Comparison of ENCODE assay signal across 22 cellular contexts in genomic region chr1:5758000-5758858, GRCh38.
DNase-seq lines count a peak whose midpoint lies in the region; ATAC-seq lines count a peak whose summit lies in the region.
"Had no signal": no experiment of that assay in that cellular context is flagged by ENCODE, and none has a peak within 500 bp of the region (broad histone marks: within the 10 kb centered on the region; RNA-seq: fewer than 3 reads in every experiment).

No MANE protein-coding gene starts in this region.

- intact Hi-C loops in posterior vena cava (cut with DNase I) = no loop called here

- ATAC-seq in HG03378 (IDR thresholded peaks at IDR 0.05; ENCODE audit: unreplicated experiment) = no peak
- ATAC-seq: T-helper 17 cell had no signal

- peak; percentile 43 for DNase-seq in NCI-H146 (lab: John Stamatoyannopoulos, UW)
- no peak for DNase-seq in NCI-H146 treated with DMSO at 0.1 percent for 48 hours (lab: John Stamatoyannopoulos, UW; ENCODE audit: unreplicated experiment)
- DNase-seq in NCI-H1105 treated with DMSO at 0.1 percent for 48 hours (lab: John Stamatoyannopoulos, UW) = peak; percentile 53
- DNase-seq in SHP77 (lab: John Stamatoyannopoulos, UW) = peak; percentile 64
- peak; percentile 76 for DNase-seq in posterior vena cava (ENCODE audit: low spot score)
- DNase-seq in glomerular visceral epithelial cell (ENCODE audit: extremely low spot score) = no peak
- DNase-seq in DMS 273 treated with DMSO at 0.1 percent for 48 hours (lab: John Stamatoyannopoulos, UW) = no peak
- DNase-seq: 8988T; activated CD4-positive, alpha-beta T cell treated with anti-CD3 and anti-CD28 coated beads, Interleukin-2, amount 50 U/mL, for 1 hour; activated effector memory CD4-positive, alpha-beta T cell treated with anti-CD3 and anti-CD28 coated beads, Interleukin-2, amount 50 U/mL, for 16 hours; Caco-2; effector CD4-positive, alpha-beta T cell; erythroblast; foreskin melanocyte; hypothalamus; NCI-H1694; NCI-H524; retina; stimulated activated CD4-positive, alpha-beta T cell treated with anti-CD3 and anti-CD28 coated beads, Interleukin-12 subunit alpha, Interleukin-12 subunit beta, amount 100 ng/mL, for 4 hours; substantia nigra; T-helper 17 cell had no signal

Comparison
In these comparisons a context has a peak if more than half of its experiments do, and no peak if none do; other contexts are left out.
1. DNase-seq: peak in NCI-H146 (single experiment), NCI-H1105 treated with DMSO at 0.1 percent for 48 hours (single experiment), SHP77 (2 of 2) and posterior vena cava (single experiment); none in NCI-H146 treated with DMSO at 0.1 percent for 48 hours (single experiment), glomerular visceral epithelial cell (single experiment) and DMS 273 treated with DMSO at 0.1 percent for 48 hours (single experiment).